Comparison of ENCODE assay signal across 18 cellular contexts in genomic region chr20:19962958-19963357, GRCh38. TPM values are rescaled to one million over a fixed set of nuclear protein-coding genes. Genes with fewer than 3 reads are reported as not detected.
A peak's percentile ranks its signal among the peaks of the same experiment; 100 is the strongest.
DNase-seq lines count a peak whose midpoint lies in the region; ATAC-seq, FAIRE-seq and TF ChIP-seq lines count a peak whose summit lies in the region.
"Had no signal": no experiment of that assay in that cellular context is flagged by ENCODE, and none has a peak within 500 bp of the region (broad histone marks: within the 10 kb centered on the region; RNA-seq: fewer than 3 reads in every experiment).

No MANE protein-coding gene starts in this region.

- 93% methylated on average over 6 of the region's 6 CpGs for WGBS in A549 (ENCODE audit: missing lambda C conversion rate)

- intact Hi-C loops in Caco-2 (cut with micrococcal nuclease; ENCODE audit: unreplicated experiment) (no loop called here), vagina (cut with DNase I) (no loop called here)

- TF ChIP-seq RAD21 in A549 (conservative IDR thresholded peaks at IDR 0.05 in 1 of 2, IDR thresholded peaks at IDR 0.05 in 1 of 2) = no peak

- no peak overlapping the region for H3K4me3 ChIP-seq in A549
- no peak overlapping the region for H3K4me3 ChIP-seq in Caco-2 (ENCODE audit: low read depth, low read length)
- H3K4me3 ChIP-seq in vagina = no peak overlapping the region
- H3K4me3 ChIP-seq: BLaER1, GM23338 had no signal

- no peaks in the 10 kb centered on the region for H3K36me3 Mint-ChIP-seq in Caco-2 (ENCODE audit: insufficient read depth, unreplicated experiment)
- H3K36me3 Mint-ChIP-seq: CD4-positive, CD25-positive, alpha-beta regulatory T cell; CD8-positive, alpha-beta T cell had no signal

- H3K27me3 ChIP-seq in Caco-2 (replicated peaks; ENCODE audit: control insufficient read depth, insufficient read depth, low read length) (no peaks in the 10 kb centered on the region), vagina (no peaks in the 10 kb centered on the region)
- H3K27me3 ChIP-seq: BLaER1 had no signal

- H3K9me3 Mint-ChIP-seq in Caco-2 (ENCODE audit: unreplicated experiment) = no peaks in the 10 kb centered on the region
- H3K9me3 Mint-ChIP-seq: CD4-positive, CD25-positive, alpha-beta regulatory T cell; CD8-positive, alpha-beta T cell; GM23338; H9 had no signal

- peaks cover 16% of the 10 kb centered on the region for H3K4me1 Mint-ChIP-seq in Caco-2 (ENCODE audit: low read depth, unreplicated experiment)

- TF ChIP-seq POLR2A in A549 (IDR thresholded peaks at IDR 0.05; ENCODE audit: low read length) = no peak
- no peak for TF ChIP-seq POLR2A in vagina (IDR thresholded peaks at IDR 0.05)

- no peaks in the 10 kb centered on the region for H3K27me3 Mint-ChIP-seq in Caco-2 (ENCODE audit: insufficient read depth, unreplicated experiment)
- H3K27me3 Mint-ChIP-seq: B cell; CD4-positive, CD25-positive, alpha-beta regulatory T cell had no signal

- CTCF ChIA-PET in A549 (lab: Yijun Ruan, JAX) (interaction anchor here (1.2 to 6.0 kb wide), 2 partner anchors 13 to 32 kb away, joined by 3 to 36 read pairs; no protein-coding TSS in a partner anchor), Caco-2 (lab: Charles Lee) (no interaction called here)

- no peak overlapping the region for H3K4me2 ChIP-seq in A549
- H3K4me2 ChIP-seq: GM23338 had no signal

- no peak for TF ChIP-seq EP300 in A549 (IDR thresholded peaks at IDR 0.05)

- H3K4me1 ChIP-seq in A549 (peaks cover 25% of the 10 kb centered on the region), Caco-2 (peaks cover 27% of the 10 kb centered on the region), vagina (peaks cover 33% of the 10 kb centered on the region)

- TF ChIP-seq CTCF in A549 (IDR thresholded peaks at IDR 0.05) = no peak
- TF ChIP-seq CTCF in Caco-2 (IDR thresholded peaks at IDR 0.05; ENCODE audit: insufficient read depth in 1 of 2, low read depth in 1 of 2, low read length in 1 of 2, severe bottlenecking in 1 of 2, unreplicated experiment in 1 of 2) = no peak
- no peak for TF ChIP-seq CTCF in VCaP (conservative IDR thresholded peaks at IDR 0.05)
- no peak for TF ChIP-seq CTCF in vagina (IDR thresholded peaks at IDR 0.05)

- POLR2A ChIA-PET in A549 (lab: Yijun Ruan, JAX) (no interaction called here), Caco-2 (lab: Charles Lee) (interaction anchor here (0.7 kb wide), 1 partner anchor 18 kb away, joined by 4 read pairs; no protein-coding TSS in a partner anchor)

- H3K36me3 ChIP-seq in Caco-2 (ENCODE audit: control insufficient read depth, insufficient read depth, low read length) (no peaks in the 10 kb centered on the region; the same call in 1 of the 2 replicates), vagina (peaks cover 0 to 28% of the 10 kb centered on the region in 2 donors)

- peak overlapping the region in 1 of 2 experiments; percentile 86; a peak in 2 of 6 replicates for H3K27ac ChIP-seq in A549
- peak overlapping the region; percentile 84; the same call in 1 of the 2 replicates for H3K27ac ChIP-seq in VCaP
- peak overlapping the region; percentile 50 for H3K27ac ChIP-seq in vagina
- H3K27ac ChIP-seq: BLaER1 had no signal

- peak overlapping the region; percentile 88 for H3K27ac Mint-ChIP-seq in Caco-2 (ENCODE audit: unreplicated experiment)
- H3K27ac Mint-ChIP-seq: B cell; CD4-positive, CD25-positive, alpha-beta regulatory T cell; CD8-positive, alpha-beta T cell; GM23338 had no signal

- BruUV-seq in Caco-2 (replicated peaks; lab: Mats Ljungman, UMichigan) = no TSS peak

- no peak for FAIRE-seq in A549 (lab: Jason Lieb, UNC)
- FAIRE-seq: D721Med, GM12891, GM18507 had no signal

- no peak overlapping the region for H3K4me3 Mint-ChIP-seq in Caco-2 (ENCODE audit: unreplicated experiment)
- H3K4me3 Mint-ChIP-seq: B cell; CD4-positive, CD25-positive, alpha-beta regulatory T cell; CD8-positive, alpha-beta T cell; GM23338; H9 had no signal

- no peak for ATAC-seq in A549
- ATAC-seq in HG02642 (IDR thresholded peaks at IDR 0.05; ENCODE audit: poor library complexity, unreplicated experiment) = no peak
- ATAC-seq: CD8-positive, alpha-beta T cell; GM23338; HCT116 had no signal

- no peak for DNase-seq in A549 (ENCODE audit: low read depth in 1 of 2, low spot score in 1 of 2)
- DNase-seq in Caco-2 = no peak
- no peak for DNase-seq in vagina (ENCODE audit: extremely low spot score in 2 of 2)
- no peak for DNase-seq in anterior cingulate cortex (lab: John Stamatoyannopoulos, UW)
- DNase-seq: CD4-positive, CD25-positive, alpha-beta regulatory T cell; CD8-positive, alpha-beta T cell; DMS 273 treated with DMSO at 0.1 percent for 48 hours; GF-D8; H9 had no signal

- H3K9me3 ChIP-seq in A549 = no peaks in the 10 kb centered on the region
- no peaks in the 10 kb centered on the region for H3K9me3 ChIP-seq in Caco-2
- no peaks in the 10 kb centered on the region for H3K9me3 ChIP-seq in vagina
- H3K9me3 ChIP-seq: BLaER1 had no signal

TF ChIP-seq in A549, 52 proteins besides CTCF, POLR2A, EP300 and RAD21:
- TF ChIP-seq KDM1A (IDR thresholded peaks at IDR 0.05; ENCODE audit: low read depth) = 0 out of 2 replicates have a peak, but pooled peaks have one; percentile 61
- 0 out of 2 replicates have a peak, but pooled peaks have one; percentile 81 for TF ChIP-seq HDAC2 (IDR thresholded peaks at IDR 0.05)
- TF ChIP-seq MYC (IDR thresholded peaks at IDR 0.05; ENCODE audit: borderline replicate concordance, low read length) = no peak
- TF ChIP-seq CHD4 (IDR thresholded peaks at IDR 0.05; ENCODE audit: borderline replicate concordance) = peak; percentile 93; the same call in 1 of the 2 replicates
- TF ChIP-seq ZC3H11A (IDR thresholded peaks at IDR 0.05) = no peak
- TF ChIP-seq GATA3 (IDR thresholded peaks at IDR 0.05; ENCODE audit: borderline replicate concordance) = no peak
- no peak for TF ChIP-seq ATOH8 (CRISPR knock-in tag; IDR thresholded peaks at IDR 0.05; ENCODE audit: low read depth)
- no peak for TF ChIP-seq SMC3 (IDR thresholded peaks at IDR 0.05)

RNA-seq across cellular contexts. Expression of gene NAA20, which starts 54.2 kb away (rescaled TPM):
- 154 and 219 TPM in 2 replicates for polyA plus RNA-seq in A549 (2011; rRNA removed)
- polyA plus RNA-seq in A549 (2012; cell fraction: cytosol; rRNA removed) = 110 and 115 TPM in 2 replicates
- polyA plus RNA-seq in A549 (2012; cell fraction: nucleus; rRNA removed) = 44.7 and 53.1 TPM in 2 replicates
- 174 to 202 TPM (median 175 TPM) in 3 replicates for polyA plus RNA-seq in A549 (2017; fragmentation: RNase III; extraction: RNeasy Plus Mini Kit Qiagen cat#74134 plus additional on column Dnase treatment)
- polyA minus RNA-seq in A549 (2011; rRNA and poly(A)+ RNA removed) = 38.3 and 41.6 TPM in 2 replicates
- total RNA-seq in Caco-2 (2022) = 77.5 and 81.5 TPM in 2 replicates
- 28.2 TPM for total RNA-seq in vagina
